In genomic region chr1:225811622-225812487, GRCh38 we compare ENCODE assay signal across 8 cellular contexts. TPM values are rescaled to one million over a fixed set of nuclear protein-coding genes. Genes with fewer than 3 reads are reported as not detected.
DNase-seq lines count a peak whose midpoint lies in the region; ATAC-seq and TF ChIP-seq lines count a peak whose summit lies in the region.

No MANE protein-coding gene starts in this region.

- H3K4me3 ChIP-seq in AG04449 (ENCODE audit: low read depth, low read length) (no peak overlapping the region), colonic mucosa (no peak overlapping the region), Karpas-422 (ENCODE audit: low read length) (no peak overlapping the region)

- no peak overlapping the region for H3K27ac Mint-ChIP-seq in activated CD8-positive, alpha-beta T cell treated with anti-CD3 and anti-CD28 coated beads, Interleukin-2, amount 10 ng/mL, durations not matched to agents 7 days and 5 days
- H3K27ac Mint-ChIP-seq in activated naive CD4-positive, alpha-beta T cell treated with anti-CD3 and anti-CD28 coated beads, Interleukin-2, amount 10 ng/mL, durations not matched to agents 7 days and 5 days, result no peak overlapping the region

- H3K9ac ChIP-seq in colonic mucosa (ENCODE audit: low read depth in 2 of 2, low read length in 2 of 2) (peak overlapping the region in 1 of 2 donors; percentile 76), Karpas-422 (ENCODE audit: low read length) (no peak overlapping the region)

- CTCF ChIA-PET in AG04449 (lab: Yijun Ruan, JAX), result interaction anchor here (0.6 to 3.4 kb wide), 8 partner anchors 9 to 337 kb away, joined by 3 to 14 read pairs (median 5); partner anchors contain the start of gene SRP9
- CTCF ChIA-PET in activated CD8-positive, alpha-beta T cell treated with anti-CD3 and anti-CD28 coated beads, Interleukin-2, amount 10 ng/mL, durations not matched to agents 7 days and 5 days (lab: Charles Lee), result interaction anchor here (0.8 to 3.7 kb wide), 3 partner anchors 27 to 330 kb away, joined by 3 to 13 read pairs (median 3); partner anchors contain the start of gene SRP9
- CTCF ChIA-PET in activated naive CD4-positive, alpha-beta T cell treated with anti-CD3 and anti-CD28 coated beads, Interleukin-2, amount 10 ng/mL, durations not matched to agents 7 days and 5 days (lab: Charles Lee), result interaction anchor here (1.6 kb wide), 1 partner anchor 33 kb away, joined by 3 read pairs; no protein-coding TSS in a partner anchor

- peaks cover 16% of the 10 kb centered on the region for H3K4me1 Mint-ChIP-seq in activated CD8-positive, alpha-beta T cell treated with anti-CD3 and anti-CD28 coated beads, Interleukin-2, amount 10 ng/mL, durations not matched to agents 7 days and 5 days (ENCODE audit: low read depth)
- peaks cover 14% of the 10 kb centered on the region for H3K4me1 Mint-ChIP-seq in activated naive CD4-positive, alpha-beta T cell treated with anti-CD3 and anti-CD28 coated beads, Interleukin-2, amount 10 ng/mL, durations not matched to agents 7 days and 5 days

- H3K9me2 ChIP-seq in Karpas-422 (replicated peaks; ENCODE audit: insufficient read depth, low read length), result no peaks in the 10 kb centered on the region

- H4K20me1 ChIP-seq in Karpas-422 (ENCODE audit: insufficient read depth, low read depth, low read length), result no peaks in the 10 kb centered on the region

- H3K27me3 ChIP-seq in colonic mucosa (no peaks in the 10 kb centered on the region), Karpas-422 (ENCODE audit: low read length) (no peaks in the 10 kb centered on the region)

- DNase-seq in AG04449 (ENCODE audit: low read depth, low spot score), result no peak
- peak; percentile 30 for DNase-seq in HT-29 (ENCODE audit: low spot score)
- DNase-seq in colonic mucosa, result peak; percentile 62
- DNase-seq in midbrain (lab: John Stamatoyannopoulos, UW), result peak; percentile 22
- no peak for DNase-seq in Karpas-422
- DNase-seq in activated CD8-positive, alpha-beta T cell treated with anti-CD3 and anti-CD28 coated beads, Interleukin-2, amount 10 ng/mL, durations not matched to agents 7 days and 5 days, result no peak
- no peak for DNase-seq in activated naive CD4-positive, alpha-beta T cell treated with anti-CD3 and anti-CD28 coated beads, Interleukin-2, amount 10 ng/mL, durations not matched to agents 7 days and 5 days

- TF ChIP-seq CTCF in AG04449 (IDR thresholded peaks at IDR 0.05; ENCODE audit: insufficient read depth, low read length, missing control alignments) (peak; percentile 45), colonic mucosa (IDR thresholded peaks at IDR 0.05) (no peak)

- H2AFZ ChIP-seq in Karpas-422 (ENCODE audit: low read length), result no peak overlapping the region

- H3K9me3 Mint-ChIP-seq in activated CD8-positive, alpha-beta T cell treated with anti-CD3 and anti-CD28 coated beads, Interleukin-2, amount 10 ng/mL, durations not matched to agents 7 days and 5 days (ENCODE audit: insufficient read depth), result no peaks in the 10 kb centered on the region
- H3K9me3 Mint-ChIP-seq in activated naive CD4-positive, alpha-beta T cell treated with anti-CD3 and anti-CD28 coated beads, Interleukin-2, amount 10 ng/mL, durations not matched to agents 7 days and 5 days, result no peaks in the 10 kb centered on the region

- no peaks in the 10 kb centered on the region for H3K9me3 ChIP-seq in colonic mucosa
- H3K9me3 ChIP-seq in Karpas-422 (ENCODE audit: low read length), result no peaks in the 10 kb centered on the region

- H3K36me3 Mint-ChIP-seq in activated CD8-positive, alpha-beta T cell treated with anti-CD3 and anti-CD28 coated beads, Interleukin-2, amount 10 ng/mL, durations not matched to agents 7 days and 5 days (ENCODE audit: low read depth), result no peaks in the 10 kb centered on the region
- no peaks in the 10 kb centered on the region for H3K36me3 Mint-ChIP-seq in activated naive CD4-positive, alpha-beta T cell treated with anti-CD3 and anti-CD28 coated beads, Interleukin-2, amount 10 ng/mL, durations not matched to agents 7 days and 5 days

- H3K27ac ChIP-seq in colonic mucosa (peak overlapping the region; percentile 16), Karpas-422 (ENCODE audit: low read length) (no peak overlapping the region)

- H3K36me3 ChIP-seq in colonic mucosa (no peaks in the 10 kb centered on the region), Karpas-422 (ENCODE audit: insufficient read depth, low read length) (no peaks in the 10 kb centered on the region)

- intact Hi-C loops in colonic mucosa (cut with DNase I), result no loop called here

- peaks cover 11% of the 10 kb centered on the region for H3K27me3 Mint-ChIP-seq in activated CD8-positive, alpha-beta T cell treated with anti-CD3 and anti-CD28 coated beads, Interleukin-2, amount 10 ng/mL, durations not matched to agents 7 days and 5 days (ENCODE audit: low read depth)
- peaks cover 48% of the 10 kb centered on the region for H3K27me3 Mint-ChIP-seq in activated naive CD4-positive, alpha-beta T cell treated with anti-CD3 and anti-CD28 coated beads, Interleukin-2, amount 10 ng/mL, durations not matched to agents 7 days and 5 days

- POLR2A ChIA-PET in AG04449 (lab: Yijun Ruan, JAX), result no interaction called here
- POLR2A ChIA-PET in activated CD8-positive, alpha-beta T cell treated with anti-CD3 and anti-CD28 coated beads, Interleukin-2, amount 10 ng/mL, durations not matched to agents 7 days and 5 days (lab: Charles Lee), result interaction anchor here (3.0 kb wide), 1 partner anchor 34 kb away, joined by 12 read pairs; the partner anchor contains the start of gene SRP9

- H3K4me1 ChIP-seq in colonic mucosa (peaks cover 22% of the 10 kb centered on the region), Karpas-422 (ENCODE audit: low read length) (no peaks in the 10 kb centered on the region)

- H3K4me2 ChIP-seq in Karpas-422 (ENCODE audit: low read depth, low read length, poor library complexity, severe bottlenecking), result no peak overlapping the region

- no peak overlapping the region for H3K4me3 Mint-ChIP-seq in activated CD8-positive, alpha-beta T cell treated with anti-CD3 and anti-CD28 coated beads, Interleukin-2, amount 10 ng/mL, durations not matched to agents 7 days and 5 days
- H3K4me3 Mint-ChIP-seq in activated naive CD4-positive, alpha-beta T cell treated with anti-CD3 and anti-CD28 coated beads, Interleukin-2, amount 10 ng/mL, durations not matched to agents 7 days and 5 days, result no peak overlapping the region

- no peaks in the 10 kb centered on the region for H3K79me2 ChIP-seq in Karpas-422 (ENCODE audit: low read length)

- no peak for ATAC-seq in GM19324 (IDR thresholded peaks at IDR 0.05; ENCODE audit: low FRiP score, unreplicated experiment)
- no peak for ATAC-seq in activated CD8-positive, alpha-beta T cell treated with anti-CD3 and anti-CD28 coated beads, Interleukin-2, amount 10 ng/mL, durations not matched to agents 7 days and 5 days

RNA-seq across cellular contexts. Expression of gene EPHX1, which starts 1.9 kb away (rescaled TPM):
- total RNA-seq in HT-29 (2014; rRNA removed; shearing (Covaris generic)), result 54.2 and 64.2 TPM in 2 replicates
- 10 to 100 TPM; 58.0 to 61.9 TPM for total RNA-seq in colonic mucosa
- 0.63 and 3.2 TPM in 2 replicates for total RNA-seq in Karpas-422 (2014; rRNA removed; shearing (Covaris generic); ENCODE audit: low replicate concordance)
- 1 to 10 TPM; 1.5 to 2.0 TPM for total RNA-seq in activated CD8-positive, alpha-beta T cell treated with anti-CD3 and anti-CD28 coated beads, Interleukin-2, amount 10 ng/mL, durations not matched to agents 7 days and 5 days

RNA-seq across cellular contexts. Expression of gene SRP9, which starts 34.2 kb away (rescaled TPM):
- 149 and 150 TPM in 2 replicates for total RNA-seq in HT-29 (2014; rRNA removed; shearing (Covaris generic))
- 100 to 1,000 TPM; 233 to 264 TPM for total RNA-seq in colonic mucosa
- total RNA-seq in Karpas-422 (2014; rRNA removed; shearing (Covaris generic); ENCODE audit: low replicate concordance), result 105 and 245 TPM in 2 replicates
- total RNA-seq in activated CD8-positive, alpha-beta T cell treated with anti-CD3 and anti-CD28 coated beads, Interleukin-2, amount 10 ng/mL, durations not matched to agents 7 days and 5 days, result 100 to 1,000 TPM; 240 to 247 TPM

Comparison
In these comparisons a context has a peak if more than half of its experiments do, and no peak if none do; other contexts are left out.
1. DNase-seq: peak in HT-29 (single experiment), colonic mucosa (single experiment) and midbrain (single experiment); none in AG04449 (single experiment), Karpas-422 (single experiment), activated CD8-positive, alpha-beta T cell treated with anti-CD3 and anti-CD28 coated beads, Interleukin-2, amount 10 ng/mL, durations not matched to agents 7 days and 5 days (single experiment) and activated naive CD4-positive, alpha-beta T cell treated with anti-CD3 and anti-CD28 coated beads, Interleukin-2, amount 10 ng/mL, durations not matched to agents 7 days and 5 days (single experiment).
2. RNA of gene EPHX1, which starts 1.9 kb away (total RNA-seq): 54.2 to 64.2 TPM in HT-29 and 58.0 to 61.9 TPM in colonic mucosa; 1.5 to 2.0 TPM in activated CD8-positive, alpha-beta T cell treated with anti-CD3 and anti-CD28 coated beads, Interleukin-2, amount 10 ng/mL, durations not matched to agents 7 days and 5 days and 0.63 to 3.2 TPM in Karpas-422; every median in the first group is over 10 times any median in the second.